In the genomic region with DNA sequence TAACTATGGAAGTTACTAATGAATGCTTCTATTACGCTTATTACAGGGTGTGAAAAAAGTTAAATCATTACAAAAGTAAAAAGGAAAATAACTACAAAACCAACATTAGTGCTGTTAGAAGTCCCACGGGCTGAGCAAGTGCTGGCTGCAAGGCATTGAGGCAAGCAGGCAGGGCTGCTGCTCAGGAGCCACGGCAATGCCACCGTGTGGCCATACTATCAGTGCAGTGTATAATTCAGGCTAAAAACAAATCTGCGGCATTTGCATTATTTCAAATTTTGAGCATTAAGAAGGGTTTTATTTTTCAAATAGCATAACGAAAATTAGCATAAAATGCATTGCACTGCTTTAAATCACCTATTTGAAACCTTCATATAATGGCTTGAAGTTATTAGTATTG, we compare ENCODE assay signal across 9 cellular contexts. TPM values are rescaled to one million over a fixed set of nuclear protein-coding genes. Genes with fewer than 3 reads are reported as not detected.
DNase-seq lines count a peak whose midpoint lies in the region; ATAC-seq and TF ChIP-seq lines count a peak whose summit lies in the region.
"Had no signal": no experiment of that assay in that cellular context is flagged by ENCODE, and none has a peak within 500 bp of the region (broad histone marks: within the 10 kb centered on the region; RNA-seq: fewer than 3 reads in every experiment).

No MANE protein-coding gene starts in this region.

- POLR2A ChIA-PET in CD8-positive, alpha-beta T cell (lab: Charles Lee) = no interaction called here

- ATAC-seq in RWPE2 (ENCODE audit: low read depth) = no peak
- ATAC-seq in CD8-positive, alpha-beta T cell = no peak

- H3K4me1 Mint-ChIP-seq in activated CD4-positive, alpha-beta T cell treated with anti-CD3 and anti-CD28 coated beads, Interleukin-2, amount 10 ng/mL, durations not matched to agents 24 days and 14 days = peaks cover 3% of the 10 kb centered on the region
- H3K4me1 Mint-ChIP-seq in CD8-positive, alpha-beta T cell (ENCODE audit: low read depth) = peaks cover 9% of the 10 kb centered on the region

- TF ChIP-seq POLR2A in suprapubic skin (IDR thresholded peaks at IDR 0.05) = no peak

- peaks cover 46% of the 10 kb centered on the region for H3K36me3 Mint-ChIP-seq in activated CD4-positive, alpha-beta T cell treated with anti-CD3 and anti-CD28 coated beads, Interleukin-2, amount 10 ng/mL, durations not matched to agents 24 days and 14 days (ENCODE audit: low read depth)
- H3K36me3 Mint-ChIP-seq in CD8-positive, alpha-beta T cell = peaks cover 65% of the 10 kb centered on the region

- WGBS in suprapubic skin = 52% methylated on average over 6 of the region's 6 CpGs

- CTCF ChIA-PET in CD8-positive, alpha-beta T cell (lab: Charles Lee) = interaction anchor here (1.1 kb wide), 1 partner anchor 107 kb away, joined by 3 read pairs; no protein-coding TSS in a partner anchor

- H3K9me3 Mint-ChIP-seq in activated CD4-positive, alpha-beta T cell treated with anti-CD3 and anti-CD28 coated beads, Interleukin-2, amount 10 ng/mL, durations not matched to agents 24 days and 14 days = no peaks in the 10 kb centered on the region
- no peaks in the 10 kb centered on the region for H3K9me3 Mint-ChIP-seq in CD8-positive, alpha-beta T cell

- H3K36me3 ChIP-seq in RWPE2 (ENCODE audit: low read depth) (peaks cover 86% of the 10 kb centered on the region), left ventricle myocardium inferior (peaks cover 94% of the 10 kb centered on the region), suprapubic skin (peaks cover 75% of the 10 kb centered on the region)
- H3K36me3 ChIP-seq in CD8-positive, alpha-beta T cell (ENCODE audit: insufficient read depth, low read length) = peaks cover 27% of the 10 kb centered on the region

- no peak overlapping the region for H3K27ac Mint-ChIP-seq in activated CD4-positive, alpha-beta T cell treated with anti-CD3 and anti-CD28 coated beads, Interleukin-2, amount 10 ng/mL, durations not matched to agents 24 days and 14 days
- no peak overlapping the region for H3K27ac Mint-ChIP-seq in CD8-positive, alpha-beta T cell

- no peaks in the 10 kb centered on the region for H3K27me3 ChIP-seq in RWPE2 (ENCODE audit: insufficient read depth, poor library complexity, severe bottlenecking)
- no peaks in the 10 kb centered on the region for H3K27me3 ChIP-seq in left ventricle myocardium inferior (ENCODE audit: low read depth)
- no peaks in the 10 kb centered on the region for H3K27me3 ChIP-seq in suprapubic skin
- no peaks in the 10 kb centered on the region for H3K27me3 ChIP-seq in CD8-positive, alpha-beta T cell (ENCODE audit: insufficient read depth, low read length)

- H3K9me3 ChIP-seq in RWPE2 (ENCODE audit: severe bottlenecking) (no peaks in the 10 kb centered on the region), left ventricle myocardium inferior (replicated peaks) (no peaks in the 10 kb centered on the region), suprapubic skin (no peaks in the 10 kb centered on the region)
- no peaks in the 10 kb centered on the region for H3K9me3 ChIP-seq in CD8-positive, alpha-beta T cell (ENCODE audit: low read length)

- H3K27ac ChIP-seq in RWPE2 (ENCODE audit: poor library complexity, severe bottlenecking) (no peak overlapping the region), left ventricle myocardium inferior (replicated peaks) (no peak overlapping the region), suprapubic skin (no peak overlapping the region)
- H3K27ac ChIP-seq in CD8-positive, alpha-beta T cell (ENCODE audit: low read depth, low read length) = no peak overlapping the region

- no peaks in the 10 kb centered on the region for H3K27me3 Mint-ChIP-seq in activated CD4-positive, alpha-beta T cell treated with anti-CD3 and anti-CD28 coated beads, Interleukin-2, amount 10 ng/mL, durations not matched to agents 24 days and 14 days
- no peaks in the 10 kb centered on the region for H3K27me3 Mint-ChIP-seq in CD8-positive, alpha-beta T cell (ENCODE audit: low read depth)

- H3K4me3 ChIP-seq in RWPE2 (ENCODE audit: severe bottlenecking) = no peak overlapping the region
- H3K4me3 ChIP-seq in left ventricle myocardium inferior = no peak overlapping the region
- no peak overlapping the region for H3K4me3 ChIP-seq in suprapubic skin
- no peak overlapping the region for H3K4me3 ChIP-seq in CD8-positive, alpha-beta T cell (ENCODE audit: low read depth, low read length)

- intact Hi-C loops in activated CD4-positive, alpha-beta T cell treated with anti-CD3 and anti-CD28 coated beads, Interleukin-2, amount 10 ng/mL, durations not matched to agents 24 days and 14 days (cut with micrococcal nuclease) = no loop called here
- intact Hi-C loops in left ventricle myocardium inferior (cut with micrococcal nuclease) = no loop called here
- intact Hi-C loops in CD8-positive, alpha-beta T cell (cut with DNase I, micrococcal nuclease) = no loop called here

- H3K4me1 ChIP-seq in RWPE2 (ENCODE audit: insufficient read depth, poor library complexity, severe bottlenecking) = no peaks in the 10 kb centered on the region
- H3K4me1 ChIP-seq in left ventricle myocardium inferior = peaks cover 67% of the 10 kb centered on the region
- H3K4me1 ChIP-seq in suprapubic skin = peaks cover 6% of the 10 kb centered on the region
- no peaks in the 10 kb centered on the region for H3K4me1 ChIP-seq in CD8-positive, alpha-beta T cell (ENCODE audit: insufficient read depth, low read length)

- TF ChIP-seq CTCF in RWPE2 (IDR thresholded peaks at IDR 0.05; ENCODE audit: poor library complexity, severe bottlenecking) = peak; percentile 35
- peak; percentile 69 for TF ChIP-seq CTCF in left ventricle myocardium inferior (IDR thresholded peaks at IDR 0.05; ENCODE audit: borderline replicate concordance)
- TF ChIP-seq CTCF in suprapubic skin (IDR thresholded peaks at IDR 0.05) = peak; percentile 40 to 52
- TF ChIP-seq CTCF in CD8-positive, alpha-beta T cell (IDR thresholded peaks at IDR 0.05) = no peak

- peak; percentile 54 for DNase-seq in activated CD4-positive, alpha-beta T cell treated with anti-CD3 and anti-CD28 coated beads, Interleukin-2, amount 10 ng/mL, durations not matched to agents 24 days and 14 days
- no peak for DNase-seq in activated CD4-positive, alpha-beta T cell treated with anti-CD3 and anti-CD28 coated beads, Interleukin-2, amount 50 U/mL, for 48 hours
- no peak for DNase-seq in RWPE2 (ENCODE audit: low spot score)
- no peak for DNase-seq in left ventricle myocardium inferior
- no peak for DNase-seq in suprapubic skin (ENCODE audit: low spot score in 2 of 2)
- no peak for DNase-seq in KG1 (lab: John Stamatoyannopoulos, UW)
- DNase-seq in CD8-positive, alpha-beta T cell = no peak
- DNase-seq in HuH-7.5 (ENCODE audit: low spot score) = no peak
- DNase-seq: NCI-H1048 had no signal

- H3K4me3 Mint-ChIP-seq in activated CD4-positive, alpha-beta T cell treated with anti-CD3 and anti-CD28 coated beads, Interleukin-2, amount 10 ng/mL, durations not matched to agents 24 days and 14 days = no peak overlapping the region
- no peak overlapping the region for H3K4me3 Mint-ChIP-seq in CD8-positive, alpha-beta T cell

- no peak for TF ChIP-seq EP300 in suprapubic skin (IDR thresholded peaks at IDR 0.05)

RNA-seq across cellular contexts. Expression of a gene that starts 17.1 kb away (rescaled TPM):
- total RNA-seq in activated CD4-positive, alpha-beta T cell treated with anti-CD3 and anti-CD28 coated beads, Interleukin-2, amount 10 ng/mL, durations not matched to agents 24 days and 14 days = 13.9 and 14.4 TPM in 2 replicates
- total RNA-seq in left ventricle myocardium inferior (97.6 TPM), suprapubic skin (10 to 100 TPM; 77.8 to 91.5 (median 84.3) TPM)
- 100 to 1,000 TPM; 106 to 117 TPM for total RNA-seq in CD8-positive, alpha-beta T cell

RNA-seq across cellular contexts. Expression of a gene that starts 28.6 kb away (rescaled TPM):
- total RNA-seq in activated CD4-positive, alpha-beta T cell treated with anti-CD3 and anti-CD28 coated beads, Interleukin-2, amount 10 ng/mL, durations not matched to agents 24 days and 14 days = not detected in 2 replicates
- total RNA-seq in left ventricle myocardium inferior = not detected
- total RNA-seq in suprapubic skin = under 1 TPM in 2 of 4 donors, not detected in 2; 0.26 to 0.56 TPM
- not detected for total RNA-seq in CD8-positive, alpha-beta T cell
